In genomic region chr11:60251485-60252207, GRCh38 we compare ENCODE assay signal across 7 cellular contexts.
DNase-seq lines count a peak whose midpoint lies in the region; ATAC-seq and TF ChIP-seq lines count a peak whose summit lies in the region.

No MANE protein-coding gene starts in this region.

- ATAC-seq in GM21390 (IDR thresholded peaks at IDR 0.05; ENCODE audit: unreplicated experiment): no peak
- ATAC-seq in HG03378 (IDR thresholded peaks at IDR 0.05; ENCODE audit: unreplicated experiment): no peak

- TF ChIP-seq CTCF in GM13976 (IDR thresholded peaks at IDR 0.05; ENCODE audit: borderline replicate concordance, control extremely low read depth, extremely low read depth, insufficient read depth, missing control alignments): no peak
- TF ChIP-seq CTCF in cardiac fibroblast (IDR thresholded peaks at IDR 0.05; ENCODE audit: low read depth, low read length): peak; percentile 37

- in situ Hi-C loops in GM13976 (cut with MboI; ENCODE audit: low sequenced_read_pairs, unreplicated experiment): loop anchor here (10.0 to 25.0 kb wide), 2 partner anchors 236 to 427 kb away; partner anchors contain the start of gene MS4A12

- DNase-seq in GM13976 (ENCODE audit: low spot score): peak; percentile 15
- DNase-seq in NCI-H1105 treated with DMSO at 0.1 percent for 48 hours (lab: John Stamatoyannopoulos, UW): peak; percentile 19
- peak; percentile 0 to 33 for DNase-seq in cardiac fibroblast (ENCODE audit: low read depth in 2 of 2)
- peak; percentile 8 for DNase-seq in middle frontal gyrus (ENCODE audit: extremely low spot score, low spot score)
- no peak for DNase-seq in DMS79 treated with DMSO at 0.1 percent for 48 hours (lab: John Stamatoyannopoulos, UW)

- no peak overlapping the region for H3K4me3 ChIP-seq in cardiac fibroblast (replicated peaks in 1 of 2; ENCODE audit: low read depth in 2 of 2, low read length in 2 of 2)
